2 cellular contexts compared by ENCODE assay signal in genomic region chr12:105167346-105167745, GRCh38.
TF ChIP-seq lines count a peak whose summit lies in the region.

No MANE protein-coding gene starts in this region.

TF ChIP-seq in liver, 16 proteins besides CTCF, POLR2A, EP300 and RAD21 (continued from another document):
- TF ChIP-seq ZBTB33 (IDR thresholded peaks at IDR 0.05) (peak; percentile 0), HNF4A (conservative IDR thresholded peaks at IDR 0.05) (no peak)

TF ChIP-seq in HepG2, 621 proteins besides CTCF, POLR2A, EP300 and RAD21:
- TF ChIP-seq DMTF1 (CRISPR knock-in tag; IDR thresholded peaks at IDR 0.05) (no peak), GMEB2 (CRISPR knock-in tag; IDR thresholded peaks at IDR 0.05; ENCODE audit: low read depth) (no peak), SOX6 (IDR thresholded peaks at IDR 0.05) (no peak), SOX6 (CRISPR knock-in tag; IDR thresholded peaks at IDR 0.05) (no peak), MAF1 (CRISPR knock-in tag; IDR thresholded peaks at IDR 0.05; ENCODE audit: borderline replicate concordance) (no peak), ZBTB10 (CRISPR knock-in tag; IDR thresholded peaks at IDR 0.05; ENCODE audit: borderline replicate concordance) (no peak), HOXA3 (CRISPR knock-in tag; IDR thresholded peaks at IDR 0.05) (no peak), ZSCAN9 (CRISPR knock-in tag; IDR thresholded peaks at IDR 0.05; ENCODE audit: borderline replicate concordance) (no peak), ZNF558 (CRISPR knock-in tag; IDR thresholded peaks at IDR 0.05; ENCODE audit: borderline replicate concordance) (no peak), HIC2 (CRISPR knock-in tag; IDR thresholded peaks at IDR 0.05; ENCODE audit: low read depth) (no peak), HIVEP1 (CRISPR knock-in tag; IDR thresholded peaks at IDR 0.05) (no peak), ZNF788 (CRISPR knock-in tag; IDR thresholded peaks at IDR 0.05; ENCODE audit: borderline replicate concordance) (no peak), SRSF1 (optimal IDR thresholded peaks at IDR 0.05; ENCODE audit: low read depth, low read length) (no peak), ZNF569 (CRISPR knock-in tag; IDR thresholded peaks at IDR 0.05; ENCODE audit: borderline replicate concordance) (no peak), ZSCAN25 (CRISPR knock-in tag; IDR thresholded peaks at IDR 0.05) (no peak), PRDM10 (CRISPR knock-in tag; IDR thresholded peaks at IDR 0.05; ENCODE audit: low read depth) (no peak)
TF ChIP-seq in HepG2: peak in this region for 0.
